In the genomic region with DNA sequence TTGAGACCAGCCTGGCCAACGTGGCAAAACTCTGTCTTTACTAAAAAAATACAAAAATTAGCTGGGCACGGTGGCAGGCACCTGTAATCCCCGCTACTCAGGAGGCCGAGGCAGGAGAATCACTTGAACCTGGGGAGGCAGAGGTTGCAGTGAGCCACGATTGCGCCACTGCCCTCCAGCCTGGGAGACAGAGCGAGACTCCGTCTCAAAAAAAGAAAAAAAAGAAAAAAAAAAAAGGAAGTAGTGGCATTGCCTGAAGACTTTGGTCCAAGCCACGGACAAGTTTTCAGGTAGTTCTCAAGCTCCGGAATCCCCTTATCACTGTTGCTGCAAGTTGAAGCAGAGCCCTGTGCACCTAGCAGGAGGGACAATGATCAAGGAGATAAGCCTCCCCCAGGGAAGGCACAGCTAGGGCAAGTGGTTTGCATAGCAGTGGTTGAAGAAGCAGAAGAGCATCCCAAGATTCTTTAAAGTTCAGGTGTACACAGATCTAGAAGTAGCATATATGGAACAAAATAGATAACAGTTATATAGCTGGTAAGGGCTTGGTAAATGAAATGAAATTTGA, we compare ENCODE assay signal across 17 cellular contexts.
"Had no signal": no experiment of that assay in that cellular context is flagged by ENCODE, and none has a peak within 500 bp of the region (broad histone marks: within the 10 kb centered on the region; RNA-seq: fewer than 3 reads in every experiment).

No MANE protein-coding gene starts in this region.

- FAIRE-seq: bronchial epithelial cell, small intestine had no signal

- H3K27me3 ChIP-seq: heart right ventricle, neural progenitor cell, transverse colon, vagina had no signal

- H3K27ac ChIP-seq: heart right ventricle, neural progenitor cell, transverse colon, vagina had no signal

- DNase-seq: activated CD4-positive, alpha-beta T cell treated with anti-CD3 and anti-CD28 coated beads for 4 hours; activated CD4-positive, CD25-positive, alpha-beta regulatory T cell; activated effector memory CD4-positive, alpha-beta T cell treated with Interleukin-2 at 50 U/mL for 16 hours; activated naive CD8-positive, alpha-beta T cell treated with anti-CD3 and anti-CD28 coated beads, Interleukin-2, amount 10 ng/mL, durations not matched to agents 7 days and 5 days; activated T-cell treated with anti-CD3 and anti-CD28 coated beads, Interleukin-2, amount 50 U/mL, for 72 hours; amniotic stem cell; cortex of kidney; heart right ventricle; naive thymus-derived CD4-positive, alpha-beta T cell; small intestine; transverse colon had no signal

- H3K9ac ChIP-seq: neural progenitor cell had no signal

- H3K4me2 ChIP-seq: neural progenitor cell had no signal

- H3K9me3 ChIP-seq: heart right ventricle, transverse colon, vagina had no signal

- H3K4me3 ChIP-seq: heart right ventricle, lung, neural progenitor cell, transverse colon, vagina had no signal

- ATAC-seq: heart right ventricle, left lobe of liver, sciatic nerve had no signal

- H3K36me3 ChIP-seq: heart right ventricle, neural progenitor cell, transverse colon, vagina had no signal

- H3K4me1 ChIP-seq: transverse colon had no signal

- H2AFZ ChIP-seq: neural progenitor cell had no signal
